ENCODE assay signal across 8 cellular contexts in genomic region chr2:28752608-28752984, GRCh38. TPM values are rescaled to one million over a fixed set of nuclear protein-coding genes. Genes with fewer than 3 reads are reported as not detected.
DNase-seq lines count a peak whose midpoint lies in the region; ATAC-seq, FAIRE-seq and TF ChIP-seq lines count a peak whose summit lies in the region.

No MANE protein-coding gene starts in this region.

- H3K79me1 ChIP-seq in H1 (ENCODE audit: low read depth, low read length): peaks cover 3% of the 10 kb centered on the region; the same call in 1 of the 2 replicates

- H3K4me1 ChIP-seq in DND-41 (ENCODE audit: insufficient read depth, low read length): peaks cover 43% of the 10 kb centered on the region
- peaks cover 54% of the 10 kb centered on the region for H3K4me1 ChIP-seq in OCI-LY1 (ENCODE audit: insufficient read depth, low read length, severe bottlenecking)
- H3K4me1 ChIP-seq in H1 (replicated peaks in 1 of 4; ENCODE audit: control insufficient read depth in 3 of 4, insufficient read depth in 4 of 4, low read length in 3 of 4): peaks cover 3 to 10% (median 4%) of the 10 kb centered on the region in 4 experiments; a peak in 5 of 7 replicates

- H3K27ac Mint-ChIP-seq in neural crest cell (ENCODE audit: unreplicated experiment): peak overlapping the region; percentile 99

- H2AFZ ChIP-seq in DND-41 (ENCODE audit: low read depth, low read length) (peak overlapping the region; percentile 96), OCI-LY1 (ENCODE audit: low read length) (no peak overlapping the region), H1 (ENCODE audit: low read length) (no peak overlapping the region)

- peak overlapping the region; percentile 92; the same call in 1 of the 2 replicates for H2BK5ac ChIP-seq in H1 (ENCODE audit: low read depth, low read length)

- no peak overlapping the region for H3K14ac ChIP-seq in H1 (ENCODE audit: insufficient read length)

- no peak overlapping the region; the same call in 1 of the 2 replicates for H2BK12ac ChIP-seq in H1 (ENCODE audit: low read depth, low read length)

- H3K4me2 ChIP-seq in DND-41 (ENCODE audit: insufficient read depth, low read length) (peak overlapping the region; percentile 86), OCI-LY1 (ENCODE audit: low read length) (peak overlapping the region; percentile 94), H1 (ENCODE audit: insufficient read depth in 1 of 2, low read depth in 2 of 2, low read length in 2 of 2) (peak overlapping the region; percentile 65 to 77)

- H3K27me3 ChIP-seq in DND-41 (ENCODE audit: insufficient read depth, low read length, poor library complexity) (no peaks in the 10 kb centered on the region), OCI-LY1 (ENCODE audit: insufficient read depth, low read length) (no peaks in the 10 kb centered on the region), H1 (replicated peaks in 1 of 4; ENCODE audit: control insufficient read depth in 3 of 4, extremely low read depth in 1 of 4, insufficient read depth in 3 of 4, low read length in 3 of 4) (no peaks in the 10 kb centered on the region)

- H3K4me3 Mint-ChIP-seq in neural crest cell: peak overlapping the region; percentile 96

- no peak overlapping the region for H3K23ac ChIP-seq in H1 (ENCODE audit: insufficient read length)

- CTCF ChIA-PET in H1 (lab: Charles Lee; ENCODE audit: partially characterized antibody): interaction anchor here (1.1 to 7.1 kb wide), 2 partner anchors 146 to 158 kb away, joined by 3 to 32 read pairs; no protein-coding TSS in a partner anchor

- TF ChIP-seq CTCF in DND-41 (IDR thresholded peaks at IDR 0.05; ENCODE audit: borderline replicate concordance, extremely low read depth, low read length, poor library complexity, severe bottlenecking) (no peak), OCI-LY1 (IDR thresholded peaks at IDR 0.05; ENCODE audit: low read length) (no peak), H1 (IDR thresholded peaks at IDR 0.05; ENCODE audit: control extremely low read depth in 1 of 3, insufficient read depth in 1 of 3, low read depth in 1 of 3, low read length in 3 of 3) (no peak), neural crest cell (conservative IDR thresholded peaks at IDR 0.05) (no peak)

- no peaks in the 10 kb centered on the region for H3K9me3 ChIP-seq in DND-41 (ENCODE audit: insufficient read depth, low read length, severe bottlenecking)
- no peaks in the 10 kb centered on the region for H3K9me3 ChIP-seq in OCI-LY1 (ENCODE audit: low read length)
- no peaks in the 10 kb centered on the region for H3K9me3 ChIP-seq in H1 (ENCODE audit: insufficient read depth in 2 of 2, low read depth in 1 of 2, low read length in 1 of 2)

- TF ChIP-seq EP300 in H1 (IDR thresholded peaks at IDR 0.05; ENCODE audit: borderline replicate concordance in 1 of 2, low read depth in 2 of 2, low read length in 2 of 2): no peak

- H3K4ac ChIP-seq in H1 (replicated peaks; ENCODE audit: insufficient read length, low read depth, low read length): no peak overlapping the region

- no peak overlapping the region for H3K56ac ChIP-seq in H1 (replicated peaks; ENCODE audit: insufficient read length, low read depth, low read length)

- DNase-seq in DND-41 (no peak), H1 (ENCODE audit: low read depth in 1 of 2, low spot score in 2 of 2) (no peak), neural crest cell (ENCODE audit: low read depth, low spot score) (no peak), iPS-NIHi7 (ENCODE audit: extremely low spot score) (no peak), SIG-M5 treated with dmso at 0.1 percent for 504 hours (lab: John Stamatoyannopoulos, UW; ENCODE audit: unreplicated experiment) (no peak)

- no peak for TF ChIP-seq POLR2A in H1 (IDR thresholded peaks at IDR 0.05; ENCODE audit: control extremely low read depth in 1 of 2, low read depth in 2 of 2, low read length in 2 of 2)

- H4K8ac ChIP-seq in H1 (ENCODE audit: extremely low read depth, insufficient read depth, low read length): peak overlapping the region; percentile 98; the same call in 1 of the 2 replicates

- peaks cover 53% of the 10 kb centered on the region for H3K4me1 Mint-ChIP-seq in neural crest cell

- H3K18ac ChIP-seq in H1 (ENCODE audit: extremely low read depth, low read length): 0 out of 2 replicates have a peak overlapping the region, but pooled peaks have one; percentile 29

- H3K36me3 Mint-ChIP-seq in neural crest cell (ENCODE audit: low read depth): no peaks in the 10 kb centered on the region

- no peak for ATAC-seq in DND-41 (ENCODE audit: insufficient read depth, low read depth)
- ATAC-seq in HG03196 (IDR thresholded peaks at IDR 0.05; ENCODE audit: unreplicated experiment): no peak
- ATAC-seq in GM19395 (IDR thresholded peaks at IDR 0.05; ENCODE audit: unreplicated experiment): no peak

- no peaks in the 10 kb centered on the region for H3F3A ChIP-seq in OCI-LY1 (ENCODE audit: insufficient read depth, low read length)

- peak overlapping the region; percentile 97 for H3K27ac ChIP-seq in DND-41 (ENCODE audit: low read length)
- peak overlapping the region; percentile 66 for H3K27ac ChIP-seq in OCI-LY1 (ENCODE audit: low read depth, low read length, poor library complexity, severe bottlenecking)
- H3K27ac ChIP-seq in H1 (ENCODE audit: low read depth, low read length): peak overlapping the region; percentile 97

- peaks cover 39% of the 10 kb centered on the region for H4K20me1 ChIP-seq in DND-41 (ENCODE audit: insufficient read depth, low read length)
- H4K20me1 ChIP-seq in OCI-LY1 (ENCODE audit: insufficient read depth, low read length): no peaks in the 10 kb centered on the region
- peaks cover 6 to 8% of the 10 kb centered on the region in 2 experiments for H4K20me1 ChIP-seq in H1 (replicated peaks in 1 of 2; ENCODE audit: control insufficient read depth in 1 of 2, insufficient read depth in 2 of 2, low read length in 2 of 2)

- FAIRE-seq in H1 (lab: Jason Lieb, UNC): no peak

- 1% methylated on average over 9 of the region's 9 CpGs; no CpG with 5 or more reads in 1 of the 2 experiments for WGBS in H1 (ENCODE audit: extremely low coverage in 1 of 2, insufficient coverage in 1 of 2, insufficient read length in 1 of 2, insufficient replicate concordance in 2 of 2, low coverage in 1 of 2, low lambda C conversion rate in 2 of 2, missing lambda C conversion rate in 1 of 2), 2 experiments

- no peaks in the 10 kb centered on the region for H3K9me2 ChIP-seq in OCI-LY1 (ENCODE audit: low read depth, low read length)

- H3K36me3 ChIP-seq in DND-41 (ENCODE audit: insufficient read depth, low read length): peaks cover 3% of the 10 kb centered on the region; the same call in 1 of the 2 replicates
- H3K36me3 ChIP-seq in OCI-LY1 (ENCODE audit: insufficient read depth, low read length): no peaks in the 10 kb centered on the region
- H3K36me3 ChIP-seq in H1 (ENCODE audit: control insufficient read depth in 2 of 4, insufficient read depth in 4 of 4, low read length in 3 of 4): no peaks in the 10 kb centered on the region

- no peaks in the 10 kb centered on the region for H3K27me3 Mint-ChIP-seq in neural crest cell (ENCODE audit: low read depth)

- no peak overlapping the region for H2AK5ac ChIP-seq in H1 (ENCODE audit: low read depth, low read length)

- no peak overlapping the region for H2BK20ac ChIP-seq in H1 (ENCODE audit: low read length)

- no peak overlapping the region for H2BK15ac ChIP-seq in H1 (ENCODE audit: low read length)

- no peaks in the 10 kb centered on the region for H3K9me3 Mint-ChIP-seq in neural crest cell

- peak overlapping the region; percentile 29 for H4K91ac ChIP-seq in H1 (replicated peaks; ENCODE audit: insufficient read length, low read length)

- H3K23me2 ChIP-seq in H1 (ENCODE audit: low read depth, low read length): peaks cover 4% of the 10 kb centered on the region; the same call in 1 of the 2 replicates

- no peak overlapping the region for H2BK120ac ChIP-seq in H1 (replicated peaks; ENCODE audit: low read depth, low read length)

- peak overlapping the region; percentile 37 for H4K5ac ChIP-seq in H1 (ENCODE audit: insufficient read length, low read depth, low read length)

- peak overlapping the region; percentile 84 to 86 for H3K4me3 ChIP-seq in DND-41 (ENCODE audit: low read depth in 1 of 2, low read length in 2 of 2)
- H3K4me3 ChIP-seq in OCI-LY1 (ENCODE audit: low read depth, low read length, poor library complexity, severe bottlenecking): peak overlapping the region; percentile 90
- H3K4me3 ChIP-seq in H1 (ENCODE audit: extremely low read depth in 1 of 4, insufficient read depth in 2 of 4, low read depth in 3 of 4, low read length in 4 of 4): peak overlapping the region; percentile 84 to 96 (median 91)

- POLR2A ChIA-PET in H1 (lab: Charles Lee; ENCODE audit: partially characterized antibody): interaction anchor here (0.6 to 2.1 kb wide), 16 partner anchors 9 to 186 kb away, joined by 3 to 15 read pairs (median 5); partner anchors contain the start of genes TRMT61B and WDR43

- H3K79me2 ChIP-seq in DND-41 (ENCODE audit: insufficient read depth, low read length): peaks cover 67% of the 10 kb centered on the region
- H3K79me2 ChIP-seq in OCI-LY1 (ENCODE audit: insufficient read depth, low read length): peaks cover 56% of the 10 kb centered on the region
- H3K79me2 ChIP-seq in H1 (ENCODE audit: control insufficient read depth in 1 of 2, insufficient read depth in 2 of 2, low read length in 2 of 2): peaks cover 30 to 57% of the 10 kb centered on the region in 2 experiments

- H3K9ac ChIP-seq in DND-41 (ENCODE audit: low read depth, low read length) (peak overlapping the region; percentile 95), OCI-LY1 (ENCODE audit: low read length) (peak overlapping the region; percentile 94), H1 (replicated peaks in 1 of 4; ENCODE audit: extremely low read depth in 1 of 4, low read depth in 3 of 4, low read length in 3 of 4) (peak overlapping the region; percentile 91 to 99 (median 96))

- no peak for TF ChIP-seq RAD21 in H1 (IDR thresholded peaks at IDR 0.05 in 1 of 2, conservative IDR thresholded peaks at IDR 0.05 in 1 of 2; ENCODE audit: low read depth in 2 of 2, low read length in 2 of 2)

RNA-seq across cellular contexts. Expression of gene PPP1CB, which starts 1.0 kb away (rescaled TPM):
- 158 and 165 TPM in 2 replicates for total RNA-seq in H1 (2021; fragmentation: NEBNext Ultra II Directional; extraction: Animal tissue kit (Norgen Biotek cat#: 25700))
- 15.5 and 30.7 TPM in 2 replicates for polyA plus RNA-seq in H1 (2011; rRNA removed)
- polyA plus RNA-seq in H1 (2011; cell fraction: cytosol; rRNA removed): 39.4 TPM
- polyA plus RNA-seq in H1 (2011; cell fraction: nucleus; rRNA removed): 15.2 TPM
- 52.1 to 65.4 TPM (median 59.4 TPM) in 4 replicates for polyA plus RNA-seq in H1 (2012, experiment 1 of 2)
- polyA plus RNA-seq in H1 (2012, experiment 2 of 2): 6.3 TPM
- 49.2 TPM for polyA plus RNA-seq in H1 (2013, experiment 1 of 2)
- 45.6 TPM for polyA plus RNA-seq in H1 (2013, experiment 2 of 2)
- polyA minus RNA-seq in H1 (2011; rRNA and poly(A)+ RNA removed): 56.7 and 80.9 TPM in 2 replicates
- 131 TPM for polyA minus RNA-seq in H1 (2011; cell fraction: cytosol; rRNA and poly(A)+ RNA removed)
- 41.1 TPM for polyA minus RNA-seq in H1 (2011; cell fraction: nucleus; rRNA and poly(A)+ RNA removed)
- 163 and 176 TPM in 2 replicates for total RNA-seq in neural crest cell

RNA-seq across cellular contexts. Expression of gene SPDYA, which starts 58.0 kb away (rescaled TPM):
- 0.27 and 0.35 TPM in 2 replicates for total RNA-seq in H1 (2021; fragmentation: NEBNext Ultra II Directional; extraction: Animal tissue kit (Norgen Biotek cat#: 25700))
- polyA plus RNA-seq in H1 (2011; rRNA removed): 0.09 and 0.12 TPM in 2 replicates
- 0.12 TPM for polyA plus RNA-seq in H1 (2011; cell fraction: cytosol; rRNA removed)
- 0.06 TPM for polyA plus RNA-seq in H1 (2011; cell fraction: nucleus; rRNA removed)
- polyA plus RNA-seq in H1 (2012, experiment 1 of 2): 0.25 to 0.56 TPM (median 0.54 TPM) in 3 of 4 replicates, not detected in the other
- not detected for polyA plus RNA-seq in H1 (2012, experiment 2 of 2)
- 0.22 TPM for polyA plus RNA-seq in H1 (2013, experiment 1 of 2)
- 0.07 TPM for polyA plus RNA-seq in H1 (2013, experiment 2 of 2)
- not detected in 2 replicates for polyA minus RNA-seq in H1 (2011; rRNA and poly(A)+ RNA removed)
- polyA minus RNA-seq in H1 (2011; cell fraction: cytosol; rRNA and poly(A)+ RNA removed): 0.95 TPM
- 0.30 TPM for polyA minus RNA-seq in H1 (2011; cell fraction: nucleus; rRNA and poly(A)+ RNA removed)
- 1.1 and 1.3 TPM in 2 replicates for total RNA-seq in neural crest cell
